18 cellular contexts compared by ENCODE assay signal in the genomic region with DNA sequence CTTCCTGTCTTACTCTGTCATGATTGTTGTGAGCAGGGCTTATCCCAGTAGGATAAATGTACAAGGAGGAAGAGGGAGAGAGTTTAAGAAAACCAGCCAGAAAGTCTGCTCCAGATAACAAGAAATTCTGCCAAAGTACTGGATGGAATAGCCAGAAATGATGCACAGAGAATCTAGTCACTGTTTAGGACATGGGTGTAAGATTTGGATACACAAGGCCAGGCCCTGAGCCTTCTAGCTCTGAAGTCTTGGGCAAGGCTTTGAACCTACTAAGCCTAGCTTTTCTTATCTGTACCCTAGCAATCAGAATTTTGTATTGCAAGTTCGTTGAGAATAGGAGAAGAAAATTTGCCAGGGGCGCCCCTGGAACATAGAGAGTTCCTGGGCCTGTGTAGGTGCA.
DNase-seq lines count a peak whose midpoint lies in the region; ATAC-seq and TF ChIP-seq lines count a peak whose summit lies in the region.
"Had no signal": no experiment of that assay in that cellular context is flagged by ENCODE, and none has a peak within 500 bp of the region (broad histone marks: within the 10 kb centered on the region; RNA-seq: fewer than 3 reads in every experiment).

No MANE protein-coding gene starts in this region.

- H3K36me3 Mint-ChIP-seq in endothelial cell (ENCODE audit: low read depth, unreplicated experiment) (peaks cover 27% of the 10 kb centered on the region), nephron (ENCODE audit: low read depth) (peaks cover 7% of the 10 kb centered on the region)
- H3K36me3 Mint-ChIP-seq: CD8-positive, alpha-beta T cell had no signal

- H3K36me3 ChIP-seq in right atrium auricular region = no peaks in the 10 kb centered on the region
- H3K36me3 ChIP-seq: BLaER1 treated with 17β-estradiol and CSF1 and Interleukin-3, amounts not matched to agents 10 nM and 100 nM had no signal

- H3K27ac Mint-ChIP-seq in endothelial cell (ENCODE audit: unreplicated experiment) (peak overlapping the region; percentile 4), nephron (peak overlapping the region; percentile 79 to 92 (median 84))
- H3K27ac Mint-ChIP-seq: B cell; CD8-positive, alpha-beta T cell; HFFc6 had no signal

- H3K4me3 Mint-ChIP-seq in endothelial cell (ENCODE audit: unreplicated experiment) (no peak overlapping the region), nephron (no peak overlapping the region)
- H3K4me3 Mint-ChIP-seq: B cell; CD8-positive, alpha-beta T cell; HFFc6 had no signal

- H3K27me3 Mint-ChIP-seq in endothelial cell (ENCODE audit: unreplicated experiment) = peaks cover 3% of the 10 kb centered on the region
- no peaks in the 10 kb centered on the region for H3K27me3 Mint-ChIP-seq in nephron (ENCODE audit: low read depth)

- H3K9me3 Mint-ChIP-seq in endothelial cell (ENCODE audit: unreplicated experiment) (no peaks in the 10 kb centered on the region), nephron (no peaks in the 10 kb centered on the region)
- H3K9me3 Mint-ChIP-seq: CD8-positive, alpha-beta T cell; HFFc6 had no signal

- TF ChIP-seq POLR2A in erythroblast (IDR thresholded peaks at IDR 0.05; ENCODE audit: low read length) = no peak

- H3K4me3 ChIP-seq in right atrium auricular region = no peak overlapping the region
- H3K4me3 ChIP-seq: BLaER1 treated with 17β-estradiol and CSF1 and Interleukin-3, amounts not matched to agents 10 nM and 100 nM; GM12878 had no signal

- intact Hi-C loops in left ventricle myocardium superior (cut with micrococcal nuclease) = no loop called here

- peaks cover 0 to 6% of the 10 kb centered on the region in 2 donors for H3K4me1 ChIP-seq in right atrium auricular region
- H3K4me1 ChIP-seq: BLaER1 treated with 17β-estradiol and CSF1 and Interleukin-3, amounts not matched to agents 10 nM and 100 nM had no signal

- no peaks in the 10 kb centered on the region for H3K27me3 ChIP-seq in right atrium auricular region
- H3K27me3 ChIP-seq: BLaER1 treated with 17β-estradiol and CSF1 and Interleukin-3, amounts not matched to agents 10 nM and 100 nM had no signal

- ATAC-seq in left ventricle myocardium superior = peak; percentile 10
- ATAC-seq: CD8-positive, alpha-beta T cell; GM12878; HCT116 had no signal

- H3K4me1 Mint-ChIP-seq in endothelial cell (ENCODE audit: unreplicated experiment) (peaks cover 46% of the 10 kb centered on the region), nephron (peaks cover 43% of the 10 kb centered on the region)
- H3K4me1 Mint-ChIP-seq: B cell had no signal

- H3K27ac ChIP-seq in right atrium auricular region = no peak overlapping the region
- H3K27ac ChIP-seq: BLaER1 treated with 17β-estradiol and CSF1 and Interleukin-3, amounts not matched to agents 10 nM and 100 nM; HL-60 had no signal

- no peaks in the 10 kb centered on the region for H3K9me3 ChIP-seq in right atrium auricular region
- H3K9me3 ChIP-seq: BLaER1 treated with 17β-estradiol and CSF1 and Interleukin-3, amounts not matched to agents 10 nM and 100 nM had no signal

- DNase-seq in left ventricle myocardium superior = no peak
- DNase-seq in right atrium auricular region (ENCODE audit: low spot score) = no peak
- DNase-seq in endothelial cell (ENCODE audit: low spot score) = no peak
- no peak for DNase-seq in DMS114 treated with DMSO at 0.1 percent for 48 hours (lab: John Stamatoyannopoulos, UW; ENCODE audit: unreplicated experiment)
- DNase-seq in erythroblast (lab: John Stamatoyannopoulos, UW) = no peak
- DNase-seq in activated CD4-positive, CD25-positive, alpha-beta regulatory T cell treated with anti-CD3 and anti-CD28 coated beads, Interleukin-2, amount 50 U/mL, for 72 hours = no peak
- DNase-seq: CD8-positive, alpha-beta T cell; DND-41; EL; GOT3; H7; HFFc6 had no signal

- TF ChIP-seq CTCF in right atrium auricular region (IDR thresholded peaks at IDR 0.05) = no peak
- TF ChIP-seq CTCF in endothelial cell (IDR thresholded peaks at IDR 0.05; ENCODE audit: unreplicated experiment) = no peak
- no peak for TF ChIP-seq CTCF in nephron (IDR thresholded peaks at IDR 0.05; ENCODE audit: unreplicated experiment in 3 of 3)
